18 cellular contexts compared by ENCODE assay signal in the genomic region with DNA sequence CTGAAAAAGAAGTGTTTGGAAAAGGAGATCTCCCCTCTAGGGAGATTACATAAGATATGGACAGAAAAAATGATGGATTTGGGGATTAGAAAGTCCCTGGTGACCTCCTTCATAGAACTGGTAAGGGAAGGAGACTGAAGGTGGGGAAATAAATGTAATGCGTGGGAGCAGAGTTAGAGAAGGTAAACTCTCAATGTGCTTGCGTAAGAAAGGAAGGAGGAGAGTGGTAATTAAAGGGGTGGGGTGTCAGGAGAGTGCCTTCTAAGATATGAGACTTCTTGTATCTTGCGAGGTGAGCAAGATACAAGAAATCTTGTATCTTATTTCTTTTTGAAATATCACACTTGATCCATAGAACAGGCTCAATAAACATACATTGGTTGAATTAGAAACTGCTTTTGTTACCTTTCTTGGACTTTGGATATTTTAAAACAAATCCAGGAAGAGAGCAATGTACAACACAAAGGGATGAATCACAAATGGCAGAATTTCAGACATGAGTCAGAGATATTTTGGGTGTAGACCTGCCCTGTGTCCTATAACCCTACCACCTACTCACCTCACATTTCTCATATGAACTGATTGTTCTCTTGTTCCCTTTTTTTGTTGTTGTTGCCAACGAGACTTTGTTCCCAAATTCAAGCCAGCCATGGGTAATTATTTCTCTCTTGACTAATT.
DNase-seq lines count a peak whose midpoint lies in the region; ATAC-seq, FAIRE-seq and TF ChIP-seq lines count a peak whose summit lies in the region.
"Had no signal": no experiment of that assay in that cellular context is flagged by ENCODE, and none has a peak within 500 bp of the region (broad histone marks: within the 10 kb centered on the region; RNA-seq: fewer than 3 reads in every experiment).

No MANE protein-coding gene starts in this region.

- no peaks in the 10 kb centered on the region for H4K20me1 ChIP-seq in PC-9 (ENCODE audit: insufficient read depth)

- no TSS peak for BruUV-seq in PC-9 (replicated peaks; lab: Mats Ljungman, UMichigan)

- no peaks in the 10 kb centered on the region for H3K79me2 ChIP-seq in PC-9 (ENCODE audit: low read depth)

- 70 to 80% methylated on average over 4 of the region's 4 CpGs for WGBS in pancreas, 2 donors

- peaks cover 0 to 6% (median 3%) of the 10 kb centered on the region in 3 donors for H3K27me3 Mint-ChIP-seq in immature natural killer cell (ENCODE audit: low read depth in 3 of 3)

- intact Hi-C loops in PC-9 (cut with micrococcal nuclease; ENCODE audit: unreplicated experiment) (no loop called here), pancreas (cut with DNase I) (no loop called here)

- no peaks in the 10 kb centered on the region for H3K36me3 ChIP-seq in PC-9 (ENCODE audit: low read depth)
- no peaks in the 10 kb centered on the region for H3K36me3 ChIP-seq in pancreas
- H3K36me3 ChIP-seq: stomach had no signal

- H3K4me1 ChIP-seq in PC-9 (replicated peaks; ENCODE audit: insufficient read depth) (peaks cover 31% of the 10 kb centered on the region), pancreas (no peaks in the 10 kb centered on the region)
- H3K4me1 ChIP-seq: body of pancreas, stomach had no signal

- H3K36me3 Mint-ChIP-seq in immature natural killer cell = no peaks in the 10 kb centered on the region

- no peak for FAIRE-seq in pancreas (lab: Jason Lieb, UNC)

- H3K9me3 ChIP-seq in PC-9 (ENCODE audit: insufficient read depth, low read depth) (no peaks in the 10 kb centered on the region; the same call in 1 of the 2 replicates), pancreas (no peaks in the 10 kb centered on the region)
- H3K9me3 ChIP-seq: body of pancreas had no signal

- CTCF ChIA-PET in PC-9 (lab: Charles Lee) = no interaction called here

- POLR2A ChIA-PET in PC-9 (lab: Charles Lee; ENCODE audit: unreplicated experiment) = no interaction called here

- H3K4me1 Mint-ChIP-seq in immature natural killer cell = no peaks in the 10 kb centered on the region

- peak overlapping the region; percentile 60 for H3K4me2 ChIP-seq in PC-9

- H3K27ac ChIP-seq in PC-9 = peak overlapping the region; percentile 85
- H3K27ac ChIP-seq in pancreas = no peak overlapping the region
- H3K27ac ChIP-seq: body of pancreas, stomach had no signal

- H3K9me3 Mint-ChIP-seq in immature natural killer cell = peaks cover 0 to 7% (median under 1%) of the 10 kb centered on the region in 6 donors
- H3K9me3 Mint-ChIP-seq: neural crest cell had no signal

- peak overlapping the region; percentile 61; the same call in 1 of the 2 replicates for H2AFZ ChIP-seq in PC-9

- peak; percentile 94 for ATAC-seq in esophagus mucosa
- no peak for ATAC-seq in pancreas
- ATAC-seq: body of pancreas had no signal

- H3K4me3 ChIP-seq in AG10803 (ENCODE audit: low read length) (no peak overlapping the region), PC-9 (peak overlapping the region; percentile 6; the same call in 1 of the 2 replicates), pancreas (no peak overlapping the region)
- H3K4me3 ChIP-seq: body of pancreas, stomach had no signal

- H3K9me2 ChIP-seq in PC-9 (ENCODE audit: insufficient read depth) = no peaks in the 10 kb centered on the region; the same call in 1 of the 2 replicates

- H3K27ac Mint-ChIP-seq in immature natural killer cell = no peak overlapping the region

- TF ChIP-seq CTCF in AG10803 (conservative IDR thresholded peaks at IDR 0.05; ENCODE audit: low read length) = no peak
- TF ChIP-seq CTCF in PC-9 (conservative IDR thresholded peaks at IDR 0.05) = no peak
- TF ChIP-seq CTCF in pancreas (IDR thresholded peaks at IDR 0.05) = no peak

- DNase-seq in AG10803 (ENCODE audit: low read depth) = peak; percentile 51
- DNase-seq in PC-9 = peak in 1 of 2 experiments; percentile 83
- peak; percentile 83 for DNase-seq in renal cortical epithelial cell (ENCODE audit: low read depth)
- DNase-seq in GF-D8 (lab: John Stamatoyannopoulos, UW) = no peak
- no peak for DNase-seq in immature natural killer cell
- DNase-seq in pancreas = no peak
- no peak for DNase-seq in activated effector memory CD4-positive, alpha-beta T cell treated with Interleukin-2 at 50 U/mL for 16 hours
- DNase-seq: activated CD8-positive, alpha-beta memory T cell treated with anti-CD3 and anti-CD28 coated beads for 24 hours; activated gamma-delta T cell treated with Interleukin-2 at 50 U/mL for 16 hours; body of pancreas; COR-L47; islet precursor cell; NCI-H2029; NCI-H524 treated with DMSO at 0.1 percent for 48 hours; stomach; T-helper 9 cell had no signal

- peaks cover 29% of the 10 kb centered on the region for H3F3A ChIP-seq in PC-9 (ENCODE audit: insufficient read depth, low read depth)

- H3K4me3 Mint-ChIP-seq in immature natural killer cell = no peak overlapping the region
- H3K4me3 Mint-ChIP-seq: neural crest cell had no signal

- H3K27me3 ChIP-seq in PC-9 (ENCODE audit: insufficient read depth, low read depth) (no peaks in the 10 kb centered on the region), pancreas (no peaks in the 10 kb centered on the region)
- H3K27me3 ChIP-seq: body of pancreas had no signal

Comparison
In these comparisons a context has a peak if more than half of its experiments do, and no peak if none do; other contexts are left out.
1. DNase-seq: peak in AG10803 (single experiment) and renal cortical epithelial cell (single experiment); none in GF-D8 (single experiment), immature natural killer cell (0 of 3), pancreas (0 of 6) and activated effector memory CD4-positive, alpha-beta T cell treated with Interleukin-2 at 50 U/mL for 16 hours (single experiment).